Comparison of ENCODE assay signal across 16 cellular contexts in the genomic region with DNA sequence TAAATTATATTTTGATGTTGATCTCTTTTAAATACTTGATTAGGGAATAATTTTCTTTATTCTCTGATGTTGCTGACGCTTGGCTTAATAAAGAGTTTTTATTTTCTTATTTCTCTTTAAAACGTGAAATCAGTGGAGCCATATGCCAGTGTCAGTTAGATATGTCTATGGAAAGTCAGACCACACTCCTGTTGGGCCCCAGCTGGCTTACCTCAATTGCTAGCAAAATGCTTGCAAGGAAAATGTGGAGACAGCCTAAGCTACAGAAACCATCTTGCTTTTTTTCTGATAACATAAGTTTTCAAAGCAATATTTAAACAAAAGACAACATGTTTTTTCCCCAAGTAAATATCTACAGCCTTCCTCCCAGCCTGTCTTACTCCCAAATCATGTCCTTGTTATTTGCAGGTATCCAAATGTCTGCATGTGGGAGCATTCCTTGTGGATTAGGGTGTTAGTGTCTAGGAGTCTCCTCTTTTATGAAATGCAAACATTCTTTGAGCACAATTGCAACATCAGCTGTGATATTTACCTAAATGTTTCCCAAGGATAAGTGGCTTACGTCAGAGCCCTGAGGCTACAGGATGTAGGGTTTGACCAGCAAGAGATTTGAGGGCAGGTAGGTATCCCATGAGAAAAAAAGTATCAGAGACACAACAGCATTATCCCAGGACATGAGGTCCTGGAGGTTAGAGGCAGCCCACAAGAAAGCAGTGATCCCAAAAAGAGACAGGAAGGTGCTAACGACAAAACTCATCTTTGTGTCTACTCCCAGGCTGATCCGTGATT.
DNase-seq lines count a peak whose midpoint lies in the region; ATAC-seq, FAIRE-seq and TF ChIP-seq lines count a peak whose summit lies in the region.
"Had no signal": no experiment of that assay in that cellular context is flagged by ENCODE, and none has a peak within 500 bp of the region (broad histone marks: within the 10 kb centered on the region; RNA-seq: fewer than 3 reads in every experiment).

No MANE protein-coding gene starts in this region.

- H3K4me3 ChIP-seq in bronchial epithelial cell (ENCODE audit: low read depth, low read length), result no peak overlapping the region
- H3K4me3 ChIP-seq in adrenal gland, result no peak overlapping the region
- H3K4me3 ChIP-seq: dorsolateral prefrontal cortex had no signal

- H3K36me3 ChIP-seq in bronchial epithelial cell (ENCODE audit: control insufficient read depth, insufficient read depth, low read length) (no peaks in the 10 kb centered on the region), adrenal gland (replicated peaks in 1 of 2) (no peaks in the 10 kb centered on the region)

- H3K27me3 ChIP-seq in bronchial epithelial cell (ENCODE audit: control insufficient read depth, insufficient read depth, low read length) (no peaks in the 10 kb centered on the region), adrenal gland (no peaks in the 10 kb centered on the region)

- H3K4me3 Mint-ChIP-seq in nephron, result no peak overlapping the region
- H3K4me3 Mint-ChIP-seq: activated CD4-positive, alpha-beta memory T cell treated with anti-CD3 and anti-CD28 coated beads, Interleukin-2, amount 10 ng/mL, durations not matched to agents 7 days and 5 days; activated naive CD8-positive, alpha-beta T cell; CD8-positive, alpha-beta memory T cell; H9; T-cell had no signal

- H3K27me3 Mint-ChIP-seq in nephron (ENCODE audit: low read depth), result no peaks in the 10 kb centered on the region

- ATAC-seq in GM18517 (IDR thresholded peaks at IDR 0.05; ENCODE audit: unreplicated experiment) (no peak), HG03095 (IDR thresholded peaks at IDR 0.05; ENCODE audit: unreplicated experiment) (no peak)
- ATAC-seq: T-cell had no signal

- H3K36me3 Mint-ChIP-seq in nephron (ENCODE audit: low read depth), result no peaks in the 10 kb centered on the region
- H3K36me3 Mint-ChIP-seq: activated naive CD8-positive, alpha-beta T cell; CD8-positive, alpha-beta memory T cell; T-cell had no signal

- WGBS in adrenal gland, 4 donors, result 69 to 76% (median 72%) methylated on average over 5 of the region's 5 CpGs

- no peak for TF ChIP-seq POLR2A in adrenal gland (IDR thresholded peaks at IDR 0.05)

- no peaks in the 10 kb centered on the region for H3K4me1 ChIP-seq in adrenal gland (replicated peaks in 1 of 2)

- no peaks in the 10 kb centered on the region for H3K9me3 ChIP-seq in adrenal gland (replicated peaks in 1 of 3)

- H3K4me1 Mint-ChIP-seq in nephron, result peaks cover 32% of the 10 kb centered on the region
- H3K4me1 Mint-ChIP-seq: activated CD4-positive, alpha-beta memory T cell treated with anti-CD3 and anti-CD28 coated beads, Interleukin-2, amount 10 ng/mL, durations not matched to agents 7 days and 5 days; CD8-positive, alpha-beta memory T cell; T-cell had no signal

- FAIRE-seq in bronchial epithelial cell (lab: Jason Lieb, UNC), result peak; percentile 50
- FAIRE-seq: GM19239 had no signal

- intact Hi-C loops in adrenal gland (cut with DNase I), result no loop called here

- peak overlapping the region; percentile 46 to 70 (median 67) for H3K27ac Mint-ChIP-seq in nephron
- H3K27ac Mint-ChIP-seq: activated CD4-positive, alpha-beta memory T cell treated with anti-CD3 and anti-CD28 coated beads, Interleukin-2, amount 10 ng/mL, durations not matched to agents 7 days and 5 days; activated naive CD8-positive, alpha-beta T cell; CD8-positive, alpha-beta memory T cell; H9; T-cell had no signal

- no peak overlapping the region for H3K27ac ChIP-seq in adrenal gland
- H3K27ac ChIP-seq: dorsolateral prefrontal cortex, KMS-11 had no signal

- DNase-seq in EL (peak; percentile 63), NCI-H226 (peak; percentile 84), bronchial epithelial cell (ENCODE audit: low read depth) (peak; percentile 100), adrenal gland (no peak)
- DNase-seq in stimulated activated naive CD4-positive, alpha-beta T cell treated with Interleukin-2 at 50 U/mL for 16 hours (lab: John Stamatoyannopoulos, UW), result no peak
- DNase-seq: activated CD4-positive, alpha-beta memory T cell treated with anti-CD3 and anti-CD28 coated beads, Interleukin-2, amount 10 ng/mL, durations not matched to agents 7 days and 5 days; CD8-positive, alpha-beta memory T cell; H9; T-cell had no signal

- TF ChIP-seq CTCF in bronchial epithelial cell (IDR thresholded peaks at IDR 0.05; ENCODE audit: insufficient read depth, low read length, severe bottlenecking) (no peak), nephron (IDR thresholded peaks at IDR 0.05; ENCODE audit: unreplicated experiment in 3 of 3) (no peak), adrenal gland (IDR thresholded peaks at IDR 0.05) (no peak)

- peaks cover 24% of the 10 kb centered on the region for H3K9me3 Mint-ChIP-seq in nephron
- H3K9me3 Mint-ChIP-seq: activated CD4-positive, alpha-beta memory T cell treated with anti-CD3 and anti-CD28 coated beads, Interleukin-2, amount 10 ng/mL, durations not matched to agents 7 days and 5 days had no signal

Comparison
In these comparisons a context has a peak if more than half of its experiments do, and no peak if none do; other contexts are left out.
1. DNase-seq: peak in EL (single experiment), NCI-H226 (single experiment) and bronchial epithelial cell (single experiment); none in stimulated activated naive CD4-positive, alpha-beta T cell treated with Interleukin-2 at 50 U/mL for 16 hours (single experiment) and adrenal gland (0 of 7).